8 cellular contexts compared by ENCODE assay signal in the genomic region with DNA sequence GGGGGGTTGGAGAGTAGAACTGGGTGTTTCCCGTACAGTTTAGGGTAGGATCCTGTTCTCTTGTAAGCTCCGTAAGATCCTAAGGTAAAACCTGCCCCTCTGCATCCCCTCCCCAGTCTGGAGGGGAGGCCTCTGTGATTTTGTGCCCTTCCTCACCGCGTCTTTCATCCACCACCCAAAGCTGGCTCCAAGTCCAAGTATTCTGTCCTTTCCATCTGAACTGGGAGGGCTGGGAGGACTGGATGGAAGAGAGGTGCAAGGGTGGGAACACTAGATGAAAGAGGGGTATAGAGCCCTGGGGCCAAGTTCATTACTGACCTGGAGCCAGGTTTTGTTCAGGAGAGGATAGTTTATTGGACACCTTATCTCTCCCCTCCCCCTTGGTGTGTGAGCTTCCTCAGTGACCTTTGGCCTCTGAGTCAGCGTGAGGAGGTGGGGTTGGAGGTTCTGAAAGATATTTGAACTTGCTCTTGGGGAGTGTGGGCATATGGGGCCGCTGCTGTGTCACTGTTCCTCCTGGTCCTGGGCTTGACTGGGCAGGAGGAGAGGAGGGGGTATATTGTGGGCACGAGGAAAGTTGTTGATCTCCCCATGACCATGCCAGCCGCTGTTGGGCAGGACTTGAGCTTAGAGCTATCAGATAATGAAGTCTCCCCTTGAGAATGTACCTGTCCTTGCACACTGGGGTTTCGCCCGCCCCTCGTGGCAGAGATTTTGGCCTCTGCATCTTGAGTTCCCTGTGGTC. TPM values are rescaled to one million over a fixed set of nuclear protein-coding genes. Genes with fewer than 3 reads are reported as not detected.
DNase-seq lines count a peak whose midpoint lies in the region; ATAC-seq and TF ChIP-seq lines count a peak whose summit lies in the region.

No MANE protein-coding gene starts in this region.

- peak; percentile 6 for TF ChIP-seq CTCF in cardiac muscle cell (IDR thresholded peaks at IDR 0.05; ENCODE audit: low read depth, low read length)

- no peaks in the 10 kb centered on the region for H3K36me3 ChIP-seq in cardiac muscle cell

- H3K9me3 ChIP-seq in cardiac muscle cell (ENCODE audit: low read depth): no peaks in the 10 kb centered on the region

- H3K27me3 ChIP-seq in cardiac muscle cell: no peaks in the 10 kb centered on the region

- H3K4me1 ChIP-seq in cardiac muscle cell (ENCODE audit: low read depth): peaks cover 29% of the 10 kb centered on the region

- H3K4me3 ChIP-seq in cardiac muscle cell: peak overlapping the region; percentile 66

- ATAC-seq in GM21447 (IDR thresholded peaks at IDR 0.05; ENCODE audit: unreplicated experiment) (no peak), HG03521 (IDR thresholded peaks at IDR 0.05; ENCODE audit: unreplicated experiment) (no peak)

- peak; percentile 36 to 56 for DNase-seq in NCI-H526 (lab: John Stamatoyannopoulos, UW)
- DNase-seq in NCI-H526 treated with DMSO at 0.1 percent for 48 hours (lab: John Stamatoyannopoulos, UW): no peak
- DNase-seq in RKO (ENCODE audit: low spot score): peak; percentile 89
- peak; percentile 82 for DNase-seq in activated naive CD4-positive, alpha-beta T cell treated with Interleukin-2 at 50 U/mL for 16 hours
- peak; percentile 52 to 69 for DNase-seq in cardiac muscle cell (ENCODE audit: low read depth in 1 of 2, low spot score in 1 of 2)
- DNase-seq in pulmonary artery endothelial cell (ENCODE audit: low read depth, low spot score): peak; percentile 45

- peak overlapping the region; percentile 82 for H3K27ac ChIP-seq in cardiac muscle cell

RNA-seq across cellular contexts. Expression of a gene that starts 1.6 kb away (rescaled TPM):
- total RNA-seq in cardiac muscle cell: 46.0 and 51.2 TPM in 2 replicates
- 28.1 and 38.0 TPM in 2 replicates for polyA plus RNA-seq in cardiac muscle cell
- 101 and 109 TPM in 2 replicates for total RNA-seq in pulmonary artery endothelial cell

RNA-seq across cellular contexts. Expression of a gene that starts 17.9 kb away (rescaled TPM):
- total RNA-seq in cardiac muscle cell: 2,451 and 2,692 TPM in 2 replicates
- polyA plus RNA-seq in cardiac muscle cell: 567 and 626 TPM in 2 replicates
- 1,269 and 1,824 TPM in 2 replicates for total RNA-seq in pulmonary artery endothelial cell

RNA-seq across cellular contexts. Expression of a gene that starts 46.3 kb away (rescaled TPM):
- total RNA-seq in cardiac muscle cell: 6.4 and 14.6 TPM in 2 replicates
- polyA plus RNA-seq in cardiac muscle cell: 9.4 and 19.9 TPM in 2 replicates
- total RNA-seq in pulmonary artery endothelial cell: 11.3 and 14.4 TPM in 2 replicates
